In the genomic region with DNA sequence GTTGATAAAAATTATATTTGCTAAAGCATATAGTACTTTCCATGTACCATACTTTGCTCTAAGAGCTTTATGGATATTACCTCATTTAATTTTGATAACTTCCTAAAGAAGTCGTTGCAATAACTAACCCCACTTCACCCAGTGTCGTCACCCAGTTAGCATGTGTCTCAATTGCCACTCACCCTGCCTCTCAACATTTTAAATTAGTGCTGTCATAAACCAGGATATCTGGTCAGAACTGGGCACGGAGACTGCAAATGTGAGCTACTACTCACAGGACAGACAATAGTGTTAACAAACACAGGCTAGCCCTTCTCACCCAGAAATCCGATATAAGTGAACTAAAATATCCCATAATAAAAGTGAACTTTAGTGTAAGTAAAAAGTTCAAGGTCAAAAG, we compare ENCODE assay signal across 1 cellular context.
TF ChIP-seq lines count a peak whose summit lies in the region.

No MANE protein-coding gene starts in this region.

TF ChIP-seq in GM23338, 12 proteins besides CTCF, POLR2A, EP300 and RAD21 (continued from another document):
- TF ChIP-seq, protein P1, sequence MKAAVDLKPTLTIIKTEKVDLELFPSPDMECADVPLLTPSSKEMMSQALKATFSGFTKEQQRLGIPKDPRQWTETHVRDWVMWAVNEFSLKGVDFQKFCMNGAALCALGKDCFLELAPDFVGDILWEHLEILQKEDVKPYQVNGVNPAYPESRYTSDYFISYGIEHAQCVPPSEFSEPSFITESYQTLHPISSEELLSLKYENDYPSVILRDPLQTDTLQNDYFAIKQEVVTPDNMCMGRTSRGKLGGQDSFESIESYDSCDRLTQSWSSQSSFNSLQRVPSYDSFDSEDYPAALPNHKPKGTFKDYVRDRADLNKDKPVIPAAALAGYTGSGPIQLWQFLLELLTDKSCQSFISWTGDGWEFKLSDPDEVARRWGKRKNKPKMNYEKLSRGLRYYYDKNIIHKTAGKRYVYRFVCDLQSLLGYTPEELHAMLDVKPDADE (IDR thresholded peaks at IDR 0.05), result no peak
- no peak for TF ChIP-seq EZH2 (IDR thresholded peaks at IDR 0.05; ENCODE audit: low read depth, unreplicated experiment)
- no peak for TF ChIP-seq NANOG (IDR thresholded peaks at IDR 0.05; ENCODE audit: borderline replicate concordance)
- TF ChIP-seq ZNF331 (CRISPR knock-in tag; IDR thresholded peaks at IDR 0.05; ENCODE audit: low read depth), result no peak
- TF ChIP-seq EZH2phosphoT487 (IDR thresholded peaks at IDR 0.05; ENCODE audit: unreplicated experiment), result no peak
- no peak for TF ChIP-seq STAT1 (IDR thresholded peaks at IDR 0.05; ENCODE audit: unreplicated experiment)
- TF ChIP-seq, protein P2, sequence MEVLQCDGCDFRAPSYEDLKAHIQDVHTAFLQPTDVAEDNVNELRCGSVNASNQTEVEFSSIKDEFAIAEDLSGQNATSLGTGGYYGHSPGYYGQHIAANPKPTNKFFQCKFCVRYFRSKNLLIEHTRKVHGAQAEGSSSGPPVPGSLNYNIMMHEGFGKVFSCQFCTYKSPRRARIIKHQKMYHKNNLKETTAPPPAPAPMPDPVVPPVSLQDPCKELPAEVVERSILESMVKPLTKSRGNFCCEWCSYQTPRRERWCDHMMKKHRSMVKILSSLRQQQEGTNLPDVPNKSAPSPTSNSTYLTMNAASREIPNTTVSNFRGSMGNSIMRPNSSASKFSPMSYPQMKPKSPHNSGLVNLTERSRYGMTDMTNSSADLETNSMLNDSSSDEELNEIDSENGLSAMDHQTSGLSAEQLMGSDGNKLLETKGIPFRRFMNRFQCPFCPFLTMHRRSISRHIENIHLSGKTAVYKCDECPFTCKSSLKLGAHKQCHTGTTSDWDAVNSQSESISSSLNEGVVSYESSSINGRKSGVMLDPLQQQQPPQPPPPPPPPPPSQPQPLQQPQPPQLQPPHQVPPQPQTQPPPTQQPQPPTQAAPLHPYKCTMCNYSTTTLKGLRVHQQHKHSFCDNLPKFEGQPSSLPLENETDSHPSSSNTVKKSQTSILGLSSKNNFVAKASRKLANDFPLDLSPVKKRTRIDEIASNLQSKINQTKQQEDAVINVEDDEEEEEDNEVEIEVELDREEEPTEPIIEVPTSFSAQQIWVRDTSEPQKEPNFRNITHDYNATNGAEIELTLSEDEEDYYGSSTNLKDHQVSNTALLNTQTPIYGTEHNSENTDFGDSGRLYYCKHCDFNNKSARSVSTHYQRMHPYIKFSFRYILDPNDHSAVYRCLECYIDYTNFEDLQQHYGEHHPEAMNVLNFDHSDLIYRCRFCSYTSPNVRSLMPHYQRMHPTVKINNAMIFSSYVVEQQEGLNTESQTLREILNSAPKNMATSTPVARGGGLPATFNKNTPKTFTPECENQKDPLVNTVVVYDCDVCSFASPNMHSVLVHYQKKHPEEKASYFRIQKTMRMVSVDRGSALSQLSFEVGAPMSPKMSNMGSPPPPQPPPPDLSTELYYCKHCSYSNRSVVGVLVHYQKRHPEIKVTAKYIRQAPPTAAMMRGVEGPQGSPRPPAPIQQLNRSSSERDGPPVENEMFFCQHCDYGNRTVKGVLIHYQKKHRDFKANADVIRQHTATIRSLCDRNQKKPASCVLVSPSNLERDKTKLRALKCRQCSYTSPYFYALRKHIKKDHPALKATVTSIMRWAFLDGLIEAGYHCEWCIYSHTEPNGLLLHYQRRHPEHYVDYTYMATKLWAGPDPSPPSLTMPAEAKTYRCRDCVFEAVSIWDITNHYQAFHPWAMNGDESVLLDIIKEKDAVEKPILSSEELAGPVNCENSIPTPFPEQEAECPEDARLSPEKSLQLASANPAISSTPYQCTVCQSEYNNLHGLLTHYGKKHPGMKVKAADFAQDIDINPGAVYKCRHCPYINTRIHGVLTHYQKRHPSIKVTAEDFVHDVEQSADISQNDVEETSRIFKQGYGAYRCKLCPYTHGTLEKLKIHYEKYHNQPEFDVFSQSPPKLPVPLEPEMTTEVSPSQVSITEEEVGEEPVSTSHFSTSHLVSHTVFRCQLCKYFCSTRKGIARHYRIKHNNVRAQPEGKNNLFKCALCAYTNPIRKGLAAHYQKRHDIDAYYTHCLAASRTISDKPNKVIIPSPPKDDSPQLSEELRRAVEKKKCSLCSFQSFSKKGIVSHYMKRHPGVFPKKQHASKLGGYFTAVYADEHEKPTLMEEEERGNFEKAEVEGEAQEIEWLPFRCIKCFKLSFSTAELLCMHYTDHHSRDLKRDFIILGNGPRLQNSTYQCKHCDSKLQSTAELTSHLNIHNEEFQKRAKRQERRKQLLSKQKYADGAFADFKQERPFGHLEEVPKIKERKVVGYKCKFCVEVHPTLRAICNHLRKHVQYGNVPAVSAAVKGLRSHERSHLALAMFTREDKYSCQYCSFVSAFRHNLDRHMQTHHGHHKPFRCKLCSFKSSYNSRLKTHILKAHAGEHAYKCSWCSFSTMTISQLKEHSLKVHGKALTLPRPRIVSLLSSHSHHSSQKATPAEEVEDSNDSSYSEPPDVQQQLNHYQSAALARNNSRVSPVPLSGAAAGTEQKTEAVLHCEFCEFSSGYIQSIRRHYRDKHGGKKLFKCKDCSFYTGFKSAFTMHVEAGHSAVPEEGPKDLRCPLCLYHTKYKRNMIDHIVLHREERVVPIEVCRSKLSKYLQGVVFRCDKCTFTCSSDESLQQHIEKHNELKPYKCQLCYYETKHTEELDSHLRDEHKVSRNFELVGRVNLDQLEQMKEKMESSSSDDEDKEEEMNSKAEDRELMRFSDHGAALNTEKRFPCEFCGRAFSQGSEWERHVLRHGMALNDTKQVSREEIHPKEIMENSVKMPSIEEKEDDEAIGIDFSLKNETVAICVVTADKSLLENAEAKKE (CRISPR knock-in tag; IDR thresholded peaks at IDR 0.05), result no peak
- TF ChIP-seq CREB1 (CRISPR knock-in tag; IDR thresholded peaks at IDR 0.05; ENCODE audit: low read depth), result no peak
- TF ChIP-seq POLR2AphosphoS5 (IDR thresholded peaks at IDR 0.05; ENCODE audit: low read depth), result no peak
- no peak for TF ChIP-seq JUNB (IDR thresholded peaks at IDR 0.05; ENCODE audit: unreplicated experiment)
